ENCODE assay signal across 6 cellular contexts in the genomic region with DNA sequence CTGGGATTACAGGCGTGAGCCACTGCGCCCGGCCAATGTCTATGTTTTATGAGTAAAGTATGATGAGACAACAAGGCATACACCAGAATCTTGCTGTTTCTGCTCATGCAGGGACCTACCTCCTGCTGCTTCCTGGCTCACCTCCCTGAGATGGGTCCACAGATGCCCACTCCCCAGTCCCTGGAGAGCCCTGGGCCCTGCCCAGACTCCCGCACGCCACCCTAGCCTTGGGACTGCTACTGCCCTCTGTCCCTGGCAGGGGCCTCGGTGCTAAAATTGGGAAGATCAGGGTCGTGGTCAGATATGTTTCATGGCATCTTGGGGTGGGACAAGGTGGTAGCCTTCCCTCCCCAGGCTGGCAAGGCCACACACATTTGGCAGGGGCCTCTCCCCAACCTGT.
"Had no signal": no experiment of that assay in that cellular context is flagged by ENCODE, and none has a peak within 500 bp of the region (broad histone marks: within the 10 kb centered on the region; RNA-seq: fewer than 3 reads in every experiment).

No MANE protein-coding gene starts in this region.

- H3K27ac ChIP-seq: HL-60 had no signal

- H3K4me3 Mint-ChIP-seq: IgD-negative memory B cell had no signal

- H3K4me3 ChIP-seq: K562 had no signal

- H3K27ac Mint-ChIP-seq: IgD-negative memory B cell had no signal

- H3K36me3 Mint-ChIP-seq: IgD-negative memory B cell had no signal

- DNase-seq: IMR-90, KBM-7, KG1 had no signal
